In the genomic region with DNA sequence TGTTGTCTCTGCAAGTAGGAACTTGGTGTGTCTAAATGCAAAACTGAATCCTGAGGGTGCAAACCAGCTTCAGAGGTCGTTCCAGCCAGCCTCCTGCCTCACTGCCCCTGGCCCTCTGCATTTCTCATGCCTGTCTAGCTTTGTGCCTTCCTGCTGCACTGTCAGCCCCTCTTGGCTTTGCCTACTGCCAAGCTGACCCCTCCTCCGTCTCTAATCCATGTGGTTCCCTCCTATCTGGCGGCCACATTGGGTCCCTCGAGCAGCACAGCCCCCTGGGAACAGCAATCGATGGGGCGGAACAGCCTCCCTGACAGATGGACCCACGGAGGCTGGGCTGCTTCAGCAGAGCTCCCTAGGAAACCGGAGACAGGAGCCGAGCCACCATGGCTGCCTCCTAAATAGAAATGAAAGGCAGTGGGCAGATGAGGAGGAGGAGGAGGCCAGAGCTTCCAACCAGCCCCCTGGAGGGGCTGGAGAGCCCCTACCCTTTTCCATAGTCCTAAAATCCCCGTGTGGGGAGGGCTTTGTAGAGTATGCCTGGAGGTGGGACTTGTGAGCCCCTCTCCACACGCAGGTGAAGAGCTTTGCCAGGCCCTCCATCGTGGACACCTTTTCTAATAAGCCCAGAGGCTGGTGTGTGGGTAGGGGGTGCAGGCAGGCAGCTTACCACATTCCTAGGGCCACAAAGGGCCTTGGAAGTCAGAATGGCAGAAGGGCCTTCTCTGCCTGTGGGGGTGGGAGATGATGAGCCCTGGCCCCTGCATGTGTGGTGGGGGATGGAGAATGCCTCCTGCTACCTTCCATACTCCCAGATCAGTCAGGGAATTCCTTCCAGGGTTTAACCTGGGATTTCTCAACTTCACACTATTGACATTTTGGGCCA, we compare ENCODE assay signal across 8 cellular contexts. TPM values are rescaled to one million over a fixed set of nuclear protein-coding genes. Genes with fewer than 3 reads are reported as not detected.
DNase-seq lines count a peak whose midpoint lies in the region; ATAC-seq and TF ChIP-seq lines count a peak whose summit lies in the region.

No MANE protein-coding gene starts in this region.

- peak overlapping the region; percentile 7 for H2BK120ac ChIP-seq in mesendoderm (ENCODE audit: low read depth, low read length)

- peak overlapping the region; percentile 55 for H3K27ac Mint-ChIP-seq in activated naive CD4-positive, alpha-beta T cell treated with anti-CD3 and anti-CD28 coated beads, Interleukin-2, amount 50 U/mL, for 24 hours
- H3K27ac Mint-ChIP-seq in activated naive CD4-positive, alpha-beta T cell treated with anti-CD3 and anti-CD28 coated beads, Interleukin-2, amount 50 U/mL, for 72 hours = no peak overlapping the region
- H3K27ac Mint-ChIP-seq in type B pancreatic cell = peak overlapping the region; percentile 79

- no peaks in the 10 kb centered on the region for H3K9me3 Mint-ChIP-seq in activated naive CD4-positive, alpha-beta T cell treated with anti-CD3 and anti-CD28 coated beads, Interleukin-2, amount 50 U/mL, for 24 hours
- H3K9me3 Mint-ChIP-seq in activated naive CD4-positive, alpha-beta T cell treated with anti-CD3 and anti-CD28 coated beads, Interleukin-2, amount 50 U/mL, for 72 hours = no peaks in the 10 kb centered on the region
- H3K9me3 Mint-ChIP-seq in type B pancreatic cell = no peaks in the 10 kb centered on the region

- H3K4me1 ChIP-seq in adipocyte (ENCODE audit: control insufficient read depth, insufficient read depth, low read length) (peaks cover 65% of the 10 kb centered on the region), mesendoderm (ENCODE audit: control insufficient read depth, low read depth, low read length) (peaks cover 40% of the 10 kb centered on the region)

- H3K4me2 ChIP-seq in mesendoderm (ENCODE audit: low read length) = no peak overlapping the region

- H3K27me3 ChIP-seq in adipocyte (replicated peaks; ENCODE audit: control insufficient read depth, insufficient read depth, low read length) (no peaks in the 10 kb centered on the region), mesendoderm (ENCODE audit: insufficient read depth, low read length, poor library complexity) (no peaks in the 10 kb centered on the region)

- peak overlapping the region; percentile 20 for H3K4me3 Mint-ChIP-seq in activated naive CD4-positive, alpha-beta T cell treated with anti-CD3 and anti-CD28 coated beads, Interleukin-2, amount 50 U/mL, for 24 hours
- H3K4me3 Mint-ChIP-seq in type B pancreatic cell = peak overlapping the region; percentile 78

- peak overlapping the region; percentile 84 for H3K56ac ChIP-seq in mesendoderm (ENCODE audit: low read length)

- no peak for TF ChIP-seq CTCF in type B pancreatic cell (conservative IDR thresholded peaks at IDR 0.05)

- H3K23ac ChIP-seq in mesendoderm (ENCODE audit: low read length) = peak overlapping the region; percentile 74

- H3K36me3 Mint-ChIP-seq in activated naive CD4-positive, alpha-beta T cell treated with anti-CD3 and anti-CD28 coated beads, Interleukin-2, amount 50 U/mL, for 24 hours = no peaks in the 10 kb centered on the region
- no peaks in the 10 kb centered on the region for H3K36me3 Mint-ChIP-seq in activated naive CD4-positive, alpha-beta T cell treated with anti-CD3 and anti-CD28 coated beads, Interleukin-2, amount 50 U/mL, for 72 hours
- H3K36me3 Mint-ChIP-seq in type B pancreatic cell = no peaks in the 10 kb centered on the region

- no peak for DNase-seq in activated naive CD4-positive, alpha-beta T cell treated with anti-CD3 and anti-CD28 coated beads, Interleukin-2, amount 50 U/mL, for 72 hours (ENCODE audit: low spot score in 2 of 2)
- DNase-seq in adipocyte (ENCODE audit: low read depth) (no peak), mesendoderm (no peak), type B pancreatic cell (ENCODE audit: extremely low spot score, unreplicated experiment) (peak; percentile 67), SKM-1 (lab: John Stamatoyannopoulos, UW; ENCODE audit: unreplicated experiment) (no peak), GDM1 (lab: John Stamatoyannopoulos, UW) (no peak)

- no peak for ATAC-seq in activated naive CD4-positive, alpha-beta T cell treated with anti-CD3 and anti-CD28 coated beads, Interleukin-2, amount 50 U/mL, for 72 hours
- no peak for ATAC-seq in HG02885 (IDR thresholded peaks at IDR 0.05; ENCODE audit: poor library complexity, unreplicated experiment)

- H2BK5ac ChIP-seq in mesendoderm (ENCODE audit: low read length) = peak overlapping the region; percentile 31

- no peak overlapping the region for H3K27ac ChIP-seq in mesendoderm (ENCODE audit: low read depth, low read length)

- no peaks in the 10 kb centered on the region for H3K9me3 ChIP-seq in adipocyte (ENCODE audit: control insufficient read depth, low read length)

- H4K5ac ChIP-seq in mesendoderm (ENCODE audit: low read length) = no peak overlapping the region

- peak overlapping the region; percentile 85 for H3K18ac ChIP-seq in mesendoderm (ENCODE audit: low read length)

- no peaks in the 10 kb centered on the region for H3K36me3 ChIP-seq in adipocyte (ENCODE audit: control insufficient read depth, insufficient read depth, low read length, severe bottlenecking)
- no peaks in the 10 kb centered on the region for H3K36me3 ChIP-seq in mesendoderm (ENCODE audit: control insufficient read depth, insufficient read depth, low read length)

- no peak overlapping the region for H4K8ac ChIP-seq in mesendoderm (ENCODE audit: low read depth, low read length)

- peak overlapping the region; percentile 91 for H2AK5ac ChIP-seq in mesendoderm (ENCODE audit: low read length)

- peaks cover 7% of the 10 kb centered on the region for H3K79me1 ChIP-seq in mesendoderm (ENCODE audit: low read length)

- H3K9ac ChIP-seq in adipocyte (ENCODE audit: low read length) (peak overlapping the region; percentile 91), mesendoderm (ENCODE audit: low read length) (peak overlapping the region; percentile 76)

- no CpG with 5 or more reads among the region's 12 CpGs for WGBS in mesendoderm (ENCODE audit: extremely low coverage, insufficient coverage, low lambda C conversion rate)

- H2BK15ac ChIP-seq in mesendoderm (replicated peaks; ENCODE audit: low read depth) = no peak overlapping the region

- H3K4ac ChIP-seq in mesendoderm (ENCODE audit: low read depth, low read length) = peak overlapping the region; percentile 0

- H3K4me3 ChIP-seq in adipocyte (ENCODE audit: low read length) (peak overlapping the region; percentile 74), mesendoderm (ENCODE audit: low read length) (no peak overlapping the region)

- peaks cover 38% of the 10 kb centered on the region for H3K4me1 Mint-ChIP-seq in activated naive CD4-positive, alpha-beta T cell treated with anti-CD3 and anti-CD28 coated beads, Interleukin-2, amount 50 U/mL, for 24 hours
- peaks cover 72% of the 10 kb centered on the region for H3K4me1 Mint-ChIP-seq in type B pancreatic cell (ENCODE audit: unreplicated experiment)

- H3K79me2 ChIP-seq in mesendoderm (ENCODE audit: control insufficient read depth, insufficient read depth, low read length) = no peaks in the 10 kb centered on the region

- no peaks in the 10 kb centered on the region for H3K27me3 Mint-ChIP-seq in activated naive CD4-positive, alpha-beta T cell treated with anti-CD3 and anti-CD28 coated beads, Interleukin-2, amount 50 U/mL, for 24 hours
- no peaks in the 10 kb centered on the region for H3K27me3 Mint-ChIP-seq in type B pancreatic cell

RNA-seq across cellular contexts. Expression of gene CXXC5, which starts 9.2 kb away (rescaled TPM):
- 1 to 10 TPM; 1.8 to 3.5 TPM for total RNA-seq in activated naive CD4-positive, alpha-beta T cell treated with anti-CD3 and anti-CD28 coated beads, Interleukin-2, amount 50 U/mL, for 72 hours
- polyA plus RNA-seq in mesendoderm (2013, experiment 1 of 2) = 90.1 TPM
- polyA plus RNA-seq in mesendoderm (2013, experiment 2 of 2) = 88.3 TPM
- 46.7 and 58.6 TPM in 2 replicates for total RNA-seq in type B pancreatic cell (ENCODE audit: low replicate concordance)

Comparison
In these comparisons a context has a peak if more than half of its experiments do, and no peak if none do; other contexts are left out.
1. H3K27ac Mint-ChIP-seq: peak in activated naive CD4-positive, alpha-beta T cell treated with anti-CD3 and anti-CD28 coated beads, Interleukin-2, amount 50 U/mL, for 24 hours (single experiment) and type B pancreatic cell (single experiment); none in activated naive CD4-positive, alpha-beta T cell treated with anti-CD3 and anti-CD28 coated beads, Interleukin-2, amount 50 U/mL, for 72 hours (0 of 2).
2. RNA of gene CXXC5, which starts 9.2 kb away (total RNA-seq): 46.7 to 58.6 TPM in type B pancreatic cell; 1.8 to 3.5 TPM in activated naive CD4-positive, alpha-beta T cell treated with anti-CD3 and anti-CD28 coated beads, Interleukin-2, amount 50 U/mL, for 72 hours; every median in the first group is over 10 times any median in the second.